In the genomic region with DNA sequence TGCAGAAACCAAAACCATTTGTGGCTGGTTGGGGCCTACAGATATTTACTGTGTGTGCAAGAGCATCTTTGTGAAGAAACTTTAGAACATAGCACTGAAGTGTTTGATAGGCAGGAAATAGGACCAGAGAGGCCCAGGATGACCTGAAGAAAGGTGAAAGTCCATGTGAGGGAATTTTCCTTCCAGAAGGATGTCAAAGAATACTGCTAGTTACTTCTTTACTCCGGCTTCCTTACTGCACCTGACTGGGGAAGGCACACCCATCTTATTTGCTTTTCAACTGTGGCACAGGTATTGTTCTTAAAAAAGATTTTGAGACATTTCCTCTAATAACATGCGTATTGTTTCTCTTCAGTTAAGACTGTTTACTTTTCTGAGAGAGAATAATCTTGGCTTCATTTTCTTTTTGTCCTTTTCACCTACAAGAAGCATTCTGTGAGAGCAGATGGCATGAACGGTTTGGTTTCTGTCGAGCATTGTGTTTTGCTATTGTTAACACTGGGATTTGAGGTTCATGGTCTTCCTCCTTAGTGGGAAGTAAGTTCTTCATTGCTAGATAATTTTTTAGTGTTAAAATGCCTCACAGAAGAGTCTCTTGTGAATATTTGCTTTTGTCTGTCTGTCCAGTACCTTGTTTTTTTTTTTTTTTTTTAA, we compare ENCODE assay signal across 19 cellular contexts.
"Had no signal": no experiment of that assay in that cellular context is flagged by ENCODE, and none has a peak within 500 bp of the region (broad histone marks: within the 10 kb centered on the region; RNA-seq: fewer than 3 reads in every experiment).

No MANE protein-coding gene starts in this region.

- H3K27me3 ChIP-seq: body of pancreas, dorsolateral prefrontal cortex, thyroid gland, uterus had no signal

- DNase-seq: activated B cell treated with CpG ODN at 0.5 μM for 24 hours; activated CD4-positive, alpha-beta T cell treated with anti-CD3 and anti-CD28 coated beads for 48 hours; activated CD8-positive, alpha-beta memory T cell treated with anti-CD3 and anti-CD28 coated beads, Interleukin-2, amount 50 U/mL, for 4 hours; activated CD8-positive, alpha-beta T cell treated with anti-CD3 and anti-CD28 coated beads, Interleukin-2, amount 10 ng/mL, durations not matched to agents 7 days and 5 days; activated gamma-delta T cell treated with Interleukin-2 at 50 U/mL for 16 hours; activated naive CD8-positive, alpha-beta T cell treated with anti-CD3 and anti-CD28 coated beads for 36 hours; activated T-cell treated with anti-CD3 and anti-CD28 coated beads, Interleukin-2, amount 50 U/mL, for 72 hours; amygdala; body of pancreas; cerebellar nuclear complex; dorsolateral prefrontal cortex; erythroblast; hippocampal formation; kidney; mesendoderm; uterus had no signal

- H3K36me3 Mint-ChIP-seq: activated naive CD8-positive, alpha-beta T cell treated with anti-CD3 and anti-CD28 coated beads for 36 hours; stimulated activated effector memory CD8-positive, alpha-beta T cell treated with anti-CD3 and anti-CD28 coated beads, Interleukin-12 subunit alpha, Interleukin-12 subunit beta, amount 100 ng/mL, for 72 hours had no signal

- H3K9me3 ChIP-seq: body of pancreas, thyroid gland, uterus had no signal

- H3K4me3 Mint-ChIP-seq: activated B cell treated with CpG ODN at 0.5 μM for 24 hours; activated CD8-positive, alpha-beta T cell treated with anti-CD3 and anti-CD28 coated beads, Interleukin-2, amount 10 ng/mL, durations not matched to agents 7 days and 5 days; activated naive CD8-positive, alpha-beta T cell treated with anti-CD3 and anti-CD28 coated beads for 36 hours; activated T-cell treated with anti-CD3 and anti-CD28 coated beads, Interleukin-2, amount 50 U/mL, for 72 hours; stimulated activated effector memory CD8-positive, alpha-beta T cell treated with anti-CD3 and anti-CD28 coated beads, Interleukin-12 subunit alpha, Interleukin-12 subunit beta, amount 100 ng/mL, for 72 hours had no signal

- H3K4me3 ChIP-seq: body of pancreas, dorsolateral prefrontal cortex, thyroid gland, uterus had no signal

- H3K27me3 Mint-ChIP-seq: activated B cell treated with CpG ODN at 0.5 μM for 24 hours; activated naive CD8-positive, alpha-beta T cell treated with anti-CD3 and anti-CD28 coated beads for 36 hours had no signal

- H3K27ac ChIP-seq: uterus had no signal

- H3K9me3 Mint-ChIP-seq: activated B cell treated with CpG ODN at 0.5 μM for 24 hours; activated naive CD8-positive, alpha-beta T cell treated with anti-CD3 and anti-CD28 coated beads for 36 hours; activated T-cell treated with anti-CD3 and anti-CD28 coated beads, Interleukin-2, amount 50 U/mL, for 72 hours; stimulated activated effector memory CD8-positive, alpha-beta T cell treated with anti-CD3 and anti-CD28 coated beads, Interleukin-12 subunit alpha, Interleukin-12 subunit beta, amount 100 ng/mL, for 72 hours had no signal

- ATAC-seq: activated CD8-positive, alpha-beta T cell treated with anti-CD3 and anti-CD28 coated beads, Interleukin-2, amount 10 ng/mL, durations not matched to agents 7 days and 5 days; activated T-cell treated with anti-CD3 and anti-CD28 coated beads, Interleukin-2, amount 50 U/mL, for 72 hours; body of pancreas; stimulated activated effector memory CD8-positive, alpha-beta T cell treated with anti-CD3 and anti-CD28 coated beads, Interleukin-12 subunit alpha, Interleukin-12 subunit beta, amount 100 ng/mL, for 72 hours had no signal

- FAIRE-seq: kidney, TTC549 had no signal

- H3K27ac Mint-ChIP-seq: activated B cell treated with CpG ODN at 0.5 μM for 24 hours; activated CD8-positive, alpha-beta T cell treated with anti-CD3 and anti-CD28 coated beads, Interleukin-2, amount 10 ng/mL, durations not matched to agents 7 days and 5 days; activated naive CD8-positive, alpha-beta T cell treated with anti-CD3 and anti-CD28 coated beads for 36 hours; activated T-cell treated with anti-CD3 and anti-CD28 coated beads, Interleukin-2, amount 50 U/mL, for 72 hours; stimulated activated effector memory CD8-positive, alpha-beta T cell treated with anti-CD3 and anti-CD28 coated beads, Interleukin-12 subunit alpha, Interleukin-12 subunit beta, amount 100 ng/mL, for 72 hours had no signal

- H3K36me3 ChIP-seq: thyroid gland, uterus had no signal
